ENCODE assay signal across 1 cellular context in the genomic region with DNA sequence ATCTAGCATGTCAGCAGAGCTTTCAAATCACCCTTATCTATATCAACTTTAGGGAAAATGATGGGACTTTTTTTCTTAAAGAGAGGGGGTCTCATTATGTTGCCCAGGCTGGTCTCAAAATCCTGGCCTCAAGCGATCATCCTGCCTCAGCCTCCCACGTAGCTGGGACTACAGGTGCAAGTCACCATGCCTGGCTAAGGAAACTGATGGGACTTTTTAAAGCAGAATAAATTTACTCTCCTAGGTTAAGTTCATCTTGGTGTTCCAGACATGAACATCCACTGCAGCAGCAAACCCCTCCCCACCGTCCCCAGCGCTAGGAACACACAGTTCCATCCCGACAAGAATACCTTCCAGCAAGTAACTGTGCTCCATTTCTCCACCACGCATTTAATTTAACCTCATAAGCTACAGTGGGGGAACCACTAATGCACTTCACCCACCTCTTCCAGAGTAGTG.
TF ChIP-seq lines count a peak whose summit lies in the region.

No MANE protein-coding gene starts in this region.

TF ChIP-seq in IMR-90, 13 proteins besides CTCF, POLR2A, EP300 and RAD21 (continued from another document):
- no peak for TF ChIP-seq USF2 (IDR thresholded peaks at IDR 0.05; ENCODE audit: low read depth, low read length)
- no peak for TF ChIP-seq FOS (IDR thresholded peaks at IDR 0.05; ENCODE audit: low read depth, low read length)
- TF ChIP-seq CHD1 (IDR thresholded peaks at IDR 0.05; ENCODE audit: low read depth, low read length), result no peak
- TF ChIP-seq MXI1 (IDR thresholded peaks at IDR 0.05; ENCODE audit: borderline replicate concordance, low read depth, low read length), result no peak
- no peak for TF ChIP-seq SMC3 (IDR thresholded peaks at IDR 0.05; ENCODE audit: low read depth, low read length)
- TF ChIP-seq CEBPB (IDR thresholded peaks at IDR 0.05; ENCODE audit: low read depth, low read length), result no peak
- TF ChIP-seq RCOR1 (IDR thresholded peaks at IDR 0.05; ENCODE audit: insufficient replicate concordance, low read length), result no peak
TF ChIP-seq in IMR-90: peak in this region for 0.
